21 cellular contexts compared by ENCODE assay signal in genomic region chr7:2154121-2154520, GRCh38.
DNase-seq lines count a peak whose midpoint lies in the region; ATAC-seq and TF ChIP-seq lines count a peak whose summit lies in the region.
"Had no signal": no experiment of that assay in that cellular context is flagged by ENCODE, and none has a peak within 500 bp of the region (broad histone marks: within the 10 kb centered on the region; RNA-seq: fewer than 3 reads in every experiment).

No MANE protein-coding gene starts in this region.

- ATAC-seq in HCT116, result peak; percentile 58; the same call in 1 of the 2 replicates
- ATAC-seq in activated CD8-positive, alpha-beta T cell treated with anti-CD3 and anti-CD28 coated beads, Interleukin-2, amount 10 ng/mL, durations not matched to agents 7 days and 5 days, result no peak
- no peak for ATAC-seq in GM21737 (IDR thresholded peaks at IDR 0.05; ENCODE audit: unreplicated experiment)
- ATAC-seq: A549, GM12878, GM23338 had no signal

- H3K4me2 ChIP-seq in HCT116 (ENCODE audit: low read length) (no peak overlapping the region), mesendoderm (ENCODE audit: low read length) (no peak overlapping the region)
- H3K4me2 ChIP-seq: A549, GM23338 had no signal

- H3K27me3 Mint-ChIP-seq in activated CD8-positive, alpha-beta T cell treated with anti-CD3 and anti-CD28 coated beads, Interleukin-2, amount 10 ng/mL, durations not matched to agents 7 days and 5 days (ENCODE audit: low read depth), result no peaks in the 10 kb centered on the region
- no peaks in the 10 kb centered on the region; the same call in none of the 2 replicates for H3K27me3 Mint-ChIP-seq in HFFc6 (ENCODE audit: insufficient read depth)

- no peak overlapping the region for H2BK120ac ChIP-seq in mesendoderm (ENCODE audit: low read depth, low read length)

- no peak overlapping the region for H3K4me3 Mint-ChIP-seq in activated CD8-positive, alpha-beta T cell treated with anti-CD3 and anti-CD28 coated beads, Interleukin-2, amount 10 ng/mL, durations not matched to agents 7 days and 5 days
- no peak overlapping the region for H3K4me3 Mint-ChIP-seq in HFFc6
- H3K4me3 Mint-ChIP-seq: GM23338 had no signal

- intact Hi-C loops in A673 (cut with micrococcal nuclease; ENCODE audit: unreplicated experiment), result no loop called here
- intact Hi-C loops in HCT116 (cut with micrococcal nuclease), result no loop called here

- H3K18ac ChIP-seq in mesendoderm (ENCODE audit: low read length), result no peak overlapping the region

- H3K79me1 ChIP-seq in mesendoderm (ENCODE audit: low read length), result peaks cover 12% of the 10 kb centered on the region

- DNase-seq in A673 (ENCODE audit: low spot score) (no peak), HCT116 (ENCODE audit: low read depth, low spot score) (no peak), NCI-H69 (lab: John Stamatoyannopoulos, UW) (peak; percentile 36), mesendoderm (peak; percentile 12), NCI-H146 (lab: John Stamatoyannopoulos, UW) (no peak), HFFc6 (no peak)
- DNase-seq in activated CD8-positive, alpha-beta T cell treated with anti-CD3 and anti-CD28 coated beads, Interleukin-2, amount 10 ng/mL, durations not matched to agents 7 days and 5 days, result no peak
- DNase-seq: COR-L47, DMS153, IMR-90, Karpas-422, MG63, NCI-H1092, NCI-H1436 treated with DMSO at 0.1 percent for 48 hours, NCI-H2029 treated with DMSO at 0.1 percent for 48 hours, NCI-H446 treated with DMSO at 0.1 percent for 48 hours, SHP77 had no signal

- H3K9ac ChIP-seq in HCT116 (ENCODE audit: low read length), result no peak overlapping the region
- H3K9ac ChIP-seq in mesendoderm (ENCODE audit: low read length), result no peak overlapping the region

- no peaks in the 10 kb centered on the region for H3K79me2 ChIP-seq in HCT116 (ENCODE audit: insufficient read depth, low read length)
- no peaks in the 10 kb centered on the region for H3K79me2 ChIP-seq in mesendoderm (ENCODE audit: control insufficient read depth, insufficient read depth, low read length)

- CTCF ChIA-PET in A673 (lab: Charles Lee) (no interaction called here), HCT116 (lab: Charles Lee) (no interaction called here)
- CTCF ChIA-PET in activated CD8-positive, alpha-beta T cell treated with anti-CD3 and anti-CD28 coated beads, Interleukin-2, amount 10 ng/mL, durations not matched to agents 7 days and 5 days (lab: Charles Lee), result no interaction called here

- no peak overlapping the region for H4K8ac ChIP-seq in mesendoderm (ENCODE audit: low read depth, low read length)

- TF ChIP-seq CTCF in A673 (conservative IDR thresholded peaks at IDR 0.05; ENCODE audit: low read depth, low read length) (0 out of 2 replicates have a peak, but pooled peaks have one; percentile 14), HCT116 (IDR thresholded peaks at IDR 0.05 in 2 of 3, conservative IDR thresholded peaks at IDR 0.05 in 1 of 3; ENCODE audit: borderline replicate concordance in 1 of 3, insufficient read depth in 1 of 3, low read depth in 2 of 3, low read length in 2 of 3) (no peak), HFFc6 (IDR thresholded peaks at IDR 0.05) (no peak)

- no peaks in the 10 kb centered on the region for H3K27me3 ChIP-seq in A673 (replicated peaks; ENCODE audit: insufficient read depth, low read depth, low read length, poor library complexity)
- H3K27me3 ChIP-seq in HCT116 (ENCODE audit: insufficient read depth, low read length), result no peaks in the 10 kb centered on the region
- no peaks in the 10 kb centered on the region for H3K27me3 ChIP-seq in mesendoderm (ENCODE audit: insufficient read depth, low read length, poor library complexity)
- H3K27me3 ChIP-seq: MG63 had no signal

- H3K4me1 Mint-ChIP-seq in activated CD8-positive, alpha-beta T cell treated with anti-CD3 and anti-CD28 coated beads, Interleukin-2, amount 10 ng/mL, durations not matched to agents 7 days and 5 days (ENCODE audit: low read depth), result peaks cover 7% of the 10 kb centered on the region
- peaks cover 19% of the 10 kb centered on the region for H3K4me1 Mint-ChIP-seq in HFFc6 (ENCODE audit: low read depth)

- no CpG with 5 or more reads among the region's 6 CpGs for WGBS in mesendoderm (ENCODE audit: extremely low coverage, insufficient coverage, low lambda C conversion rate)

- RAD21 ChIA-PET in HCT116 (lab: Charles Lee; ENCODE audit: low non-redundant PET in 1 of 2, low total read pairs in 2 of 2, uncharacterized antibody in 2 of 2, unreplicated experiment in 2 of 2), result no interaction called here

- no peak overlapping the region for H3K56ac ChIP-seq in mesendoderm (ENCODE audit: low read length)

- BruUV-seq in A673 (replicated peaks; lab: Mats Ljungman, UMichigan) (no TSS peak), HCT116 (replicated peaks; lab: Mats Ljungman, UMichigan) (no TSS peak)

- no peaks in the 10 kb centered on the region for H4K20me1 ChIP-seq in HCT116 (ENCODE audit: insufficient read depth)

- no peak overlapping the region for H2AK5ac ChIP-seq in mesendoderm (ENCODE audit: low read length)

- TF ChIP-seq RAD21 in HCT116 (IDR thresholded peaks at IDR 0.05; ENCODE audit: low read depth), result no peak

- no peaks in the 10 kb centered on the region for H3K9me3 Mint-ChIP-seq in activated CD8-positive, alpha-beta T cell treated with anti-CD3 and anti-CD28 coated beads, Interleukin-2, amount 10 ng/mL, durations not matched to agents 7 days and 5 days (ENCODE audit: insufficient read depth)
- H3K9me3 Mint-ChIP-seq in HFFc6, result no peaks in the 10 kb centered on the region
- H3K9me3 Mint-ChIP-seq: GM23338 had no signal

- TF ChIP-seq POLR2A in HCT116 (IDR thresholded peaks at IDR 0.05; ENCODE audit: borderline replicate concordance, extremely low read depth, insufficient read depth, insufficient read length), result no peak

- no peak overlapping the region for H3K4ac ChIP-seq in mesendoderm (ENCODE audit: low read depth, low read length)

- H4K5ac ChIP-seq in mesendoderm (ENCODE audit: low read length), result no peak overlapping the region

- H3K27ac Mint-ChIP-seq in activated CD8-positive, alpha-beta T cell treated with anti-CD3 and anti-CD28 coated beads, Interleukin-2, amount 10 ng/mL, durations not matched to agents 7 days and 5 days, result no peak overlapping the region
- no peak overlapping the region for H3K27ac Mint-ChIP-seq in HFFc6
- H3K27ac Mint-ChIP-seq: GM23338 had no signal

- H3K27ac ChIP-seq in A673 (ENCODE audit: low read depth, low read length, poor library complexity, severe bottlenecking), result no peak overlapping the region
- no peak overlapping the region for H3K27ac ChIP-seq in HCT116 (ENCODE audit: low read depth, low read length)
- no peak overlapping the region for H3K27ac ChIP-seq in mesendoderm (ENCODE audit: low read depth, low read length)
- H3K27ac ChIP-seq: A549 had no signal

- H3K36me3 Mint-ChIP-seq in activated CD8-positive, alpha-beta T cell treated with anti-CD3 and anti-CD28 coated beads, Interleukin-2, amount 10 ng/mL, durations not matched to agents 7 days and 5 days (ENCODE audit: low read depth), result no peaks in the 10 kb centered on the region
- H3K36me3 Mint-ChIP-seq in HFFc6 (ENCODE audit: low read depth), result peaks cover 12% of the 10 kb centered on the region

- H3K4me1 ChIP-seq in A673 (ENCODE audit: insufficient read depth, low read length, poor library complexity, severe bottlenecking) (peaks cover 23% of the 10 kb centered on the region), HCT116 (ENCODE audit: control insufficient read depth in 1 of 2, insufficient read depth in 2 of 2, low read length in 2 of 2) (peaks cover 0 to 9% of the 10 kb centered on the region in 2 experiments; a peak in 1 of 4 replicates), mesendoderm (ENCODE audit: control insufficient read depth, low read depth, low read length) (no peaks in the 10 kb centered on the region)

- H3K9me3 ChIP-seq in A673 (ENCODE audit: low read depth, low read length, poor library complexity, severe bottlenecking) (no peaks in the 10 kb centered on the region), HCT116 (ENCODE audit: control insufficient read depth in 1 of 2, insufficient read depth in 1 of 2, low read depth in 1 of 2, low read length in 2 of 2) (no peaks in the 10 kb centered on the region)
- H3K9me3 ChIP-seq: A549, MG63 had no signal

- H3K4me3 ChIP-seq in A673 (ENCODE audit: low read depth, low read length, poor library complexity, severe bottlenecking), result no peak overlapping the region
- no peak overlapping the region for H3K4me3 ChIP-seq in HCT116 (replicated peaks in 1 of 2; ENCODE audit: low read depth in 1 of 2, low read length in 2 of 2)
- H3K4me3 ChIP-seq in mesendoderm (ENCODE audit: low read length), result no peak overlapping the region
- H3K4me3 ChIP-seq: A549, GM12878, GM23338, MG63 had no signal

- H3K9me2 ChIP-seq in HCT116 (ENCODE audit: insufficient read depth), result no peaks in the 10 kb centered on the region

- no peak overlapping the region for H3K23ac ChIP-seq in mesendoderm (ENCODE audit: low read length)

- no peak overlapping the region for H2BK5ac ChIP-seq in mesendoderm (ENCODE audit: low read length)

- H2AFZ ChIP-seq in HCT116 (ENCODE audit: low read depth, low read length, poor library complexity, severe bottlenecking), result no peak overlapping the region
- H2AFZ ChIP-seq: GM23338 had no signal

- POLR2A ChIA-PET in A673 (lab: Charles Lee; ENCODE audit: low non-redundant PET), result no interaction called here
- POLR2A ChIA-PET in HCT116 (lab: Charles Lee), result no interaction called here
- POLR2A ChIA-PET in activated CD8-positive, alpha-beta T cell treated with anti-CD3 and anti-CD28 coated beads, Interleukin-2, amount 10 ng/mL, durations not matched to agents 7 days and 5 days (lab: Charles Lee), result interaction anchor here (0.7 kb wide), 1 partner anchor 60 kb away, joined by 6 read pairs; no protein-coding TSS in a partner anchor

- H3K36me3 ChIP-seq in A673 (ENCODE audit: insufficient read depth, low read length, poor library complexity, severe bottlenecking) (no peaks in the 10 kb centered on the region), HCT116 (ENCODE audit: control insufficient read depth in 1 of 2, insufficient read depth in 2 of 2, low read length in 2 of 2) (no peaks in the 10 kb centered on the region), mesendoderm (ENCODE audit: control insufficient read depth, insufficient read depth, low read length) (no peaks in the 10 kb centered on the region)

- no peak overlapping the region for H2BK15ac ChIP-seq in mesendoderm (replicated peaks; ENCODE audit: low read depth)

TF ChIP-seq in HCT116, 20 proteins besides CTCF, POLR2A, EP300 and RAD21:
- no peak for TF ChIP-seq EGR1 (IDR thresholded peaks at IDR 0.05; ENCODE audit: low read depth)

Comparison
In these comparisons a context has a peak if more than half of its experiments do, and no peak if none do; other contexts are left out.
1. DNase-seq: peak in NCI-H69 (single experiment) and mesendoderm (single experiment); none in A673 (single experiment), HCT116 (single experiment), activated CD8-positive, alpha-beta T cell treated with anti-CD3 and anti-CD28 coated beads, Interleukin-2, amount 10 ng/mL, durations not matched to agents 7 days and 5 days (single experiment), NCI-H146 (single experiment) and HFFc6 (single experiment).